ENCODE assay signal across 13 cellular contexts in the genomic region with DNA sequence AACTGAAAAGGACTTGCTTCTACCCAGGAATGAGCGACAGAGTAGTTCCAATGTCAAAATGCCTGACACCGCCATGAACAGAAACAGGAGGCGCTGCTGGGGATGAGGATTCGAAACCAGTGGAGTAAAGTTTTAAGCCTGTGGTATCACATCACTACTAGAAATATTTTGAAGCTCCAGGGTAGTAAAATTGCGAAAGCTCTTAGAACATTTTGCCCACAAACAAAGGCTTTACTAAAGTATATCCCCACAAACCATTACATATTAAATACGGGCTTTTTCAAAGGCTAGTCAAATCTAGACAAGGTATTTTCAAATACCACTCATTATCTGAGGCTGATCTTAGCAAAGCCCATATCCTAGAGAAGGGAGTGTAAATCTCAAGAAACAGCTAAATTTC. TPM values are rescaled to one million over a fixed set of nuclear protein-coding genes. Genes with fewer than 3 reads are reported as not detected.
DNase-seq lines count a peak whose midpoint lies in the region; ATAC-seq lines count a peak whose summit lies in the region.
"Had no signal": no experiment of that assay in that cellular context is flagged by ENCODE, and none has a peak within 500 bp of the region (broad histone marks: within the 10 kb centered on the region; RNA-seq: fewer than 3 reads in every experiment).

No MANE protein-coding gene starts in this region.

- H2BK15ac ChIP-seq in mesenchymal stem cell (ENCODE audit: low read depth, poor library complexity, severe bottlenecking), result no peak overlapping the region

- H3K27me3 Mint-ChIP-seq in IgD-negative memory B cell, result no peaks in the 10 kb centered on the region
- H3K27me3 Mint-ChIP-seq in activated T-helper 2 cell treated with anti-CD3 and anti-CD28 coated beads, Interferon-gamma antibody, Interleukin-2, Interleukin-4, amounts not matched to agents 10 μg/mL and 5 μg/mL and 100 μg/mL, durations not matched to agents 14 hours and 24 hours and 36 hours (ENCODE audit: low read depth), result no peaks in the 10 kb centered on the region

- peaks cover 27 to 44% (median 38%) of the 10 kb centered on the region in 10 experiments for H3K4me1 ChIP-seq in BLaER1 treated with 17β-estradiol and CSF1 and Interleukin-3, amounts not matched to agents 10 nM and 100 nM
- H3K4me1 ChIP-seq in mesenchymal stem cell (ENCODE audit: control insufficient read depth, insufficient read depth, low read depth, low read length), result peaks cover 9% of the 10 kb centered on the region

- H3K9ac ChIP-seq in BLaER1 treated with 17β-estradiol and CSF1 and Interleukin-3, amounts not matched to agents 10 nM and 100 nM, result peak overlapping the region in 6 of 11 experiments; percentile 6 to 56 (median 29); a peak in 7 of 22 replicates
- peak overlapping the region; percentile 7 for H3K9ac ChIP-seq in mesenchymal stem cell (ENCODE audit: low read length)

- H2BK120ac ChIP-seq in mesenchymal stem cell (ENCODE audit: low read depth, low read length), result no peak overlapping the region

- H3K4me1 Mint-ChIP-seq in IgD-negative memory B cell, result peaks cover 10 to 24% (median 13%) of the 10 kb centered on the region in 3 donors
- peaks cover 32% of the 10 kb centered on the region for H3K4me1 Mint-ChIP-seq in activated T-helper 2 cell treated with anti-CD3 and anti-CD28 coated beads, Interferon-gamma antibody, Interleukin-2, Interleukin-4, amounts not matched to agents 10 μg/mL and 5 μg/mL and 100 μg/mL, durations not matched to agents 14 hours and 24 hours and 36 hours (ENCODE audit: low read depth)

- no peak overlapping the region for H4K8ac ChIP-seq in mesenchymal stem cell (ENCODE audit: low read length)

- no peak overlapping the region for H4K91ac ChIP-seq in mesenchymal stem cell (ENCODE audit: low read length)

- H2BK12ac ChIP-seq in mesenchymal stem cell (ENCODE audit: low read length in 2 of 2), result no peak overlapping the region

- H2AK5ac ChIP-seq in mesenchymal stem cell (ENCODE audit: low read length, severe bottlenecking), result no peak overlapping the region

- no peak for DNase-seq in activated T-helper 2 cell treated with anti-CD3 and anti-CD28 coated beads, Interferon-gamma antibody, Interleukin-2, Interleukin-4, amounts not matched to agents 10 μg/mL and 5 μg/mL and 100 μg/mL, durations not matched to agents 14 hours and 24 hours and 36 hours (ENCODE audit: low spot score)
- no peak for DNase-seq in mesenchymal stem cell
- no peak for DNase-seq in iPS-NIHi11 (ENCODE audit: low spot score)
- no peak for DNase-seq in posterior vena cava (ENCODE audit: low spot score)
- DNase-seq: MG63; NCI-H526; stimulated activated CD4-positive, alpha-beta T cell treated with anti-CD3 and anti-CD28 coated beads, Interleukin-2, amount 100 ng/mL, for 48 hours had no signal

- H3K27ac ChIP-seq in BLaER1 treated with 17β-estradiol and CSF1 and Interleukin-3, amounts not matched to agents 10 nM and 100 nM, result peak overlapping the region in 1 of 11 experiments; percentile 3; a peak in 1 of 22 replicates
- no peak overlapping the region for H3K27ac ChIP-seq in mesenchymal stem cell (ENCODE audit: low read length, poor library complexity, severe bottlenecking)
- H3K27ac ChIP-seq: C4-2B, cardiac muscle cell had no signal

- H3K23ac ChIP-seq in mesenchymal stem cell (ENCODE audit: low read length in 2 of 2), result no peak overlapping the region

- H3K4me2 ChIP-seq in BLaER1 treated with 17β-estradiol and CSF1 and Interleukin-3, amounts not matched to agents 10 nM and 100 nM, result peak overlapping the region; percentile 34 to 95 (median 92); a peak in 14 of 22 replicates
- no peak overlapping the region for H3K4me2 ChIP-seq in mesenchymal stem cell (ENCODE audit: low read length, poor library complexity, severe bottlenecking)

- H3K36me3 ChIP-seq in BLaER1 treated with 17β-estradiol and CSF1 and Interleukin-3, amounts not matched to agents 10 nM and 100 nM, result peaks cover 58 to 63% (median 62%) of the 10 kb centered on the region in 11 experiments
- peaks cover 22 to 50% of the 10 kb centered on the region in 2 experiments for H3K36me3 ChIP-seq in mesenchymal stem cell (ENCODE audit: control insufficient read depth in 1 of 2, insufficient read depth in 2 of 2, low read depth in 1 of 2, low read length in 2 of 2)

- intact Hi-C loops in activated T-helper 2 cell treated with anti-CD3 and anti-CD28 coated beads, Interferon-gamma antibody, Interleukin-2, Interleukin-4, amounts not matched to agents 10 μg/mL and 5 μg/mL and 100 μg/mL, durations not matched to agents 14 hours and 24 hours and 36 hours (cut with micrococcal nuclease), result loop anchor here (1.0 to 5.0 kb wide), 2 partner anchors 41 to 476 kb away; partner anchors contain the start of gene BAG3
- intact Hi-C loops in posterior vena cava (cut with DNase I), result no loop called here

- H4K20me1 ChIP-seq in BLaER1 treated with 17β-estradiol and CSF1 and Interleukin-3, amounts not matched to agents 10 nM and 100 nM, result peaks cover 0 to 36% (median 20%) of the 10 kb centered on the region in 11 experiments; a peak in 16 of 22 replicates

- H3K4me3 Mint-ChIP-seq in IgD-negative memory B cell, result peak overlapping the region in 3 of 4 donors; percentile 23 to 96 (median 35)
- H3K4me3 Mint-ChIP-seq in activated T-helper 2 cell treated with anti-CD3 and anti-CD28 coated beads, Interferon-gamma antibody, Interleukin-2, Interleukin-4, amounts not matched to agents 10 μg/mL and 5 μg/mL and 100 μg/mL, durations not matched to agents 14 hours and 24 hours and 36 hours (ENCODE audit: low read depth), result peak overlapping the region; percentile 97

- H3K9me3 Mint-ChIP-seq in IgD-negative memory B cell, result no peaks in the 10 kb centered on the region
- H3K9me3 Mint-ChIP-seq in activated T-helper 2 cell treated with anti-CD3 and anti-CD28 coated beads, Interferon-gamma antibody, Interleukin-2, Interleukin-4, amounts not matched to agents 10 μg/mL and 5 μg/mL and 100 μg/mL, durations not matched to agents 14 hours and 24 hours and 36 hours, result no peaks in the 10 kb centered on the region

- H3K18ac ChIP-seq in mesenchymal stem cell (ENCODE audit: low read depth in 1 of 2, low read length in 2 of 2), result no peak overlapping the region

- ATAC-seq in GM21447 (IDR thresholded peaks at IDR 0.05; ENCODE audit: unreplicated experiment) (no peak), HG02798 (IDR thresholded peaks at IDR 0.05; ENCODE audit: poor library complexity, unreplicated experiment) (no peak)

- H3K79me1 ChIP-seq in mesenchymal stem cell (replicated peaks; ENCODE audit: low read length, poor library complexity, severe bottlenecking), result peaks cover 11% of the 10 kb centered on the region

- H3K4ac ChIP-seq in mesenchymal stem cell (ENCODE audit: low read depth in 1 of 2, low read length in 2 of 2), result no peak overlapping the region

- WGBS in mesenchymal stem cell, result 100% methylated on average over 6 of the region's 6 CpGs

- no peak overlapping the region for H3K14ac ChIP-seq in mesenchymal stem cell (ENCODE audit: low read length in 2 of 2)

- peaks cover 2% of the 10 kb centered on the region for H3K36me3 Mint-ChIP-seq in IgD-negative memory B cell
- H3K36me3 Mint-ChIP-seq in activated T-helper 2 cell treated with anti-CD3 and anti-CD28 coated beads, Interferon-gamma antibody, Interleukin-2, Interleukin-4, amounts not matched to agents 10 μg/mL and 5 μg/mL and 100 μg/mL, durations not matched to agents 14 hours and 24 hours and 36 hours (ENCODE audit: low read depth), result peaks cover 53% of the 10 kb centered on the region

- H2BK5ac ChIP-seq in mesenchymal stem cell (ENCODE audit: low read depth, low read length, poor library complexity, severe bottlenecking), result no peak overlapping the region

- H3K27me3 ChIP-seq in BLaER1 treated with 17β-estradiol and CSF1 and Interleukin-3, amounts not matched to agents 10 nM and 100 nM, result no peaks in the 10 kb centered on the region
- H3K27me3 ChIP-seq in mesenchymal stem cell (ENCODE audit: control insufficient read depth in 1 of 2, insufficient read depth in 1 of 2, low read length in 2 of 2), result no peaks in the 10 kb centered on the region
- H3K27me3 ChIP-seq: cardiac muscle cell, MG63 had no signal

- no peaks in the 10 kb centered on the region for H3K9me3 ChIP-seq in BLaER1 treated with 17β-estradiol and CSF1 and Interleukin-3, amounts not matched to agents 10 nM and 100 nM (replicated peaks in 1 of 11)
- H3K9me3 ChIP-seq in mesenchymal stem cell (ENCODE audit: control insufficient read depth, low read length), result no peaks in the 10 kb centered on the region
- H3K9me3 ChIP-seq: MG63 had no signal

- no peak overlapping the region for H2AFZ ChIP-seq in mesenchymal stem cell (ENCODE audit: low read depth, low read length)

- no peak overlapping the region for H3K4me3 ChIP-seq in BLaER1 treated with 17β-estradiol and CSF1 and Interleukin-3, amounts not matched to agents 10 nM and 100 nM
- H3K4me3 ChIP-seq in mesenchymal stem cell (ENCODE audit: insufficient read depth in 1 of 2, low read depth in 1 of 2, low read length in 2 of 2), result no peak overlapping the region
- H3K4me3 ChIP-seq: cardiac muscle cell, MG63 had no signal

- peak overlapping the region in 1 of 3 donors; percentile 33 for H3K27ac Mint-ChIP-seq in IgD-negative memory B cell
- H3K27ac Mint-ChIP-seq in activated T-helper 2 cell treated with anti-CD3 and anti-CD28 coated beads, Interferon-gamma antibody, Interleukin-2, Interleukin-4, amounts not matched to agents 10 μg/mL and 5 μg/mL and 100 μg/mL, durations not matched to agents 14 hours and 24 hours and 36 hours, result peak overlapping the region; percentile 79

RNA-seq across cellular contexts. Expression of gene PRDX3, which starts 2.4 kb away (rescaled TPM):
- 71.2 TPM for polyA plus RNA-seq in IgD-negative memory B cell
- total RNA-seq in activated T-helper 2 cell treated with anti-CD3 and anti-CD28 coated beads, Interferon-gamma antibody, Interleukin-2, Interleukin-4, amounts not matched to agents 10 μg/mL and 5 μg/mL and 100 μg/mL, durations not matched to agents 14 hours and 24 hours and 36 hours, result 177 and 182 TPM in 2 replicates
- 95.8 TPM for polyA plus RNA-seq in mesenchymal stem cell (2013, experiment 1 of 2)
- polyA plus RNA-seq in mesenchymal stem cell (2013, experiment 2 of 2), result 97.4 TPM
- total RNA-seq in posterior vena cava, result 100 to 1,000 TPM in 1 of 2 donors, 10 to 100 TPM in 1; 95.8 to 106 TPM

RNA-seq across cellular contexts. Expression of gene SFXN4, which starts 10.7 kb away (rescaled TPM):
- polyA plus RNA-seq in IgD-negative memory B cell, result 22.2 TPM
- total RNA-seq in activated T-helper 2 cell treated with anti-CD3 and anti-CD28 coated beads, Interferon-gamma antibody, Interleukin-2, Interleukin-4, amounts not matched to agents 10 μg/mL and 5 μg/mL and 100 μg/mL, durations not matched to agents 14 hours and 24 hours and 36 hours, result 43.5 and 44.8 TPM in 2 replicates
- 14.4 TPM for polyA plus RNA-seq in mesenchymal stem cell (2013, experiment 1 of 2)
- 17.1 TPM for polyA plus RNA-seq in mesenchymal stem cell (2013, experiment 2 of 2)
- total RNA-seq in posterior vena cava, result 10 to 100 TPM; 10.8 to 13.5 TPM

RNA-seq across cellular contexts. Expression of gene GRK5, which starts 31.2 kb away (rescaled TPM):
- 18.1 TPM for polyA plus RNA-seq in IgD-negative memory B cell
- 24.4 and 24.7 TPM in 2 replicates for total RNA-seq in activated T-helper 2 cell treated with anti-CD3 and anti-CD28 coated beads, Interferon-gamma antibody, Interleukin-2, Interleukin-4, amounts not matched to agents 10 μg/mL and 5 μg/mL and 100 μg/mL, durations not matched to agents 14 hours and 24 hours and 36 hours
- 56.5 TPM for polyA plus RNA-seq in mesenchymal stem cell (2013, experiment 1 of 2)
- 57.3 TPM for polyA plus RNA-seq in mesenchymal stem cell (2013, experiment 2 of 2)
- 10 to 100 TPM; 40.0 to 57.5 TPM for total RNA-seq in posterior vena cava
